In the genomic region with DNA sequence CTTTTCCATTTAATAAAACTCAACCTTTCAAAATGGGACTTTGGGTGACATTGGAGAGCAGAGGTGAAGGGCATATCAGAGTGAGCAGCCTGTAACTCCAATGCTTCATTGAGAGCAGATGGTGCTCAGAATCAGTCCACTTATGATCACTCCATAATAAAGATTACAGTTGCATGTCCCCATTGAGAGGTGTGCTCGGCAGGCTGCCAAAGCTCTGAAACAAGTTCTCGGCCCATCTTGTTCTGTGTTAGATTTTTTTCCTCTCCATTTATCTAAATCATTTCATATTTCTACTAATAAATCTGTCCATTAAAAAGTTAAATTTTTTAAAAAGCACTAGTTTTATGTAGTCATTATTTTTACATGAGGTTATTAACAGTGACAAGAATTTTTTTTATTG, we compare ENCODE assay signal across 20 cellular contexts.
DNase-seq lines count a peak whose midpoint lies in the region; ATAC-seq and FAIRE-seq lines count a peak whose summit lies in the region.
"Had no signal": no experiment of that assay in that cellular context is flagged by ENCODE, and none has a peak within 500 bp of the region (broad histone marks: within the 10 kb centered on the region; RNA-seq: fewer than 3 reads in every experiment).

No MANE protein-coding gene starts in this region.

- FAIRE-seq in endometrium (lab: Jason Lieb, UNC): peak; percentile 41
- FAIRE-seq: GM12891, HTR-8/SVneo had no signal

- DNase-seq in NCI-H748 (lab: John Stamatoyannopoulos, UW; ENCODE audit: unreplicated experiment) (peak; percentile 1), NCI-H748 treated with DMSO at 0.1 percent for 48 hours (lab: John Stamatoyannopoulos, UW) (no peak), NCI-H1092 (lab: John Stamatoyannopoulos, UW) (peak; percentile 67), NCI-H345 (lab: John Stamatoyannopoulos, UW) (peak; percentile 77), nucleus accumbens (lab: John Stamatoyannopoulos, UW) (no peak)
- DNase-seq: 8988T; BE2C; Calu3; CD4-positive, alpha-beta memory T cell; GDM1; H7; NCI-H1417 treated with DMSO at 0.1 percent for 48 hours; NCI-H1930; NK-92 treated with Interleukin-12 subunit alpha and Interleukin-12 subunit beta, amount 100 ng/mL, for 24 hours; T-helper 17 cell had no signal

- no peak for ATAC-seq in HG02678 (IDR thresholded peaks at IDR 0.05; ENCODE audit: unreplicated experiment)
- no peak for ATAC-seq in GM19324 (IDR thresholded peaks at IDR 0.05; ENCODE audit: low FRiP score, unreplicated experiment)
- ATAC-seq: T-helper 17 cell had no signal

Comparison
In these comparisons a context has a peak if more than half of its experiments do, and no peak if none do; other contexts are left out.
1. DNase-seq: peak in NCI-H748 (single experiment), NCI-H1092 (single experiment) and NCI-H345 (single experiment); none in NCI-H748 treated with DMSO at 0.1 percent for 48 hours (single experiment) and nucleus accumbens (0 of 56).